ENCODE assay signal across 14 cellular contexts in genomic region chr5:91296691-91297143, GRCh38.
DNase-seq lines count a peak whose midpoint lies in the region; ATAC-seq and TF ChIP-seq lines count a peak whose summit lies in the region.
"Had no signal": no experiment of that assay in that cellular context is flagged by ENCODE, and none has a peak within 500 bp of the region (broad histone marks: within the 10 kb centered on the region; RNA-seq: fewer than 3 reads in every experiment).

No MANE protein-coding gene starts in this region.

- TF ChIP-seq POLR2A in sigmoid colon (IDR thresholded peaks at IDR 0.05) (no peak), transverse colon (IDR thresholded peaks at IDR 0.05) (no peak)

- no peak for TF ChIP-seq CTCF in sigmoid colon (IDR thresholded peaks at IDR 0.05)
- no peak for TF ChIP-seq CTCF in transverse colon (IDR thresholded peaks at IDR 0.05)

- H3K27ac ChIP-seq in sigmoid colon (peak overlapping the region in 3 of 4 donors; percentile 7 to 37 (median 16)), transverse colon (no peak overlapping the region)

- no peaks in the 10 kb centered on the region for H3K27me3 ChIP-seq in sigmoid colon
- H3K27me3 ChIP-seq in transverse colon: no peaks in the 10 kb centered on the region

- no peaks in the 10 kb centered on the region for H3K9me3 ChIP-seq in sigmoid colon
- no peaks in the 10 kb centered on the region for H3K9me3 ChIP-seq in transverse colon

- no peak for TF ChIP-seq EP300 in sigmoid colon (IDR thresholded peaks at IDR 0.05)
- TF ChIP-seq EP300 in transverse colon (IDR thresholded peaks at IDR 0.05; ENCODE audit: low read depth): no peak

- no peak overlapping the region for H3K4me3 ChIP-seq in sigmoid colon
- no peak overlapping the region for H3K4me3 ChIP-seq in transverse colon

- ATAC-seq in left cardiac atrium (peak; percentile 89 to 95), GM19328 (IDR thresholded peaks at IDR 0.05; ENCODE audit: unreplicated experiment) (no peak)

- 86 to 88% methylated on average over 2 of the region's 2 CpGs for WGBS in sigmoid colon, 2 donors
- 88% methylated on average over 2 of the region's 2 CpGs; no CpG with 5 or more reads in 1 of the 2 donors for WGBS in transverse colon (ENCODE audit: low coverage in 1 of 2), 2 donors

- H3K4me1 ChIP-seq in sigmoid colon: no peaks in the 10 kb centered on the region
- H3K4me1 ChIP-seq in transverse colon: no peaks in the 10 kb centered on the region

- H3K36me3 ChIP-seq in sigmoid colon (no peaks in the 10 kb centered on the region), transverse colon (no peaks in the 10 kb centered on the region)

- intact Hi-C loops in left cardiac atrium (cut with DNase I) (no loop called here), sigmoid colon (cut with DNase I) (no loop called here), transverse colon (cut with DNase I; ENCODE audit: low total_unique reads) (no loop called here)

- peak; percentile 34 for DNase-seq in EH (ENCODE audit: low read depth)
- peak; percentile 62 for DNase-seq in amniotic epithelial cell (ENCODE audit: low read depth)
- DNase-seq in left cardiac atrium: peak; percentile 80
- DNase-seq in sigmoid colon: peak; percentile 87
- no peak for DNase-seq in ureter (ENCODE audit: low spot score)
- no peak for DNase-seq in transverse colon
- DNase-seq in NCI-H526 treated with DMSO at 0.1 percent for 48 hours (lab: John Stamatoyannopoulos, UW): no peak
- DNase-seq: activated B cell treated with CpG ODN at 0.5 μM for 24 hours; CD4-positive, alpha-beta T cell; cortex of kidney; NCI-H2029; OCI-M1; stimulated activated CD4-positive, alpha-beta T cell treated with anti-CD3 and anti-CD28 coated beads, Interleukin-4, amount 100 ng/mL, for 4 hours had no signal

- in situ Hi-C loops in transverse colon (cut with MboI; ENCODE audit: low pct_ligation_motif_present in 1 of 4, low pct_unique_long_range_greater_than_20kb in 1 of 4, low sequenced_read_pairs in 3 of 4): loop anchor here in 1 of 4 donors (25.0 kb wide), 1 partner anchor 184 kb away; no protein-coding TSS in a partner anchor

Comparison
In these comparisons a context has a peak if more than half of its experiments do, and no peak if none do; other contexts are left out.
1. DNase-seq: peak in EH (single experiment), amniotic epithelial cell (single experiment), left cardiac atrium (single experiment) and sigmoid colon (single experiment); none in ureter (single experiment), transverse colon (single experiment) and NCI-H526 treated with DMSO at 0.1 percent for 48 hours (single experiment).
2. H3K27ac ChIP-seq: peak in sigmoid colon (3 of 4); none in transverse colon (0 of 4).